ENCODE assay signal across 1 cellular context in the genomic region with DNA sequence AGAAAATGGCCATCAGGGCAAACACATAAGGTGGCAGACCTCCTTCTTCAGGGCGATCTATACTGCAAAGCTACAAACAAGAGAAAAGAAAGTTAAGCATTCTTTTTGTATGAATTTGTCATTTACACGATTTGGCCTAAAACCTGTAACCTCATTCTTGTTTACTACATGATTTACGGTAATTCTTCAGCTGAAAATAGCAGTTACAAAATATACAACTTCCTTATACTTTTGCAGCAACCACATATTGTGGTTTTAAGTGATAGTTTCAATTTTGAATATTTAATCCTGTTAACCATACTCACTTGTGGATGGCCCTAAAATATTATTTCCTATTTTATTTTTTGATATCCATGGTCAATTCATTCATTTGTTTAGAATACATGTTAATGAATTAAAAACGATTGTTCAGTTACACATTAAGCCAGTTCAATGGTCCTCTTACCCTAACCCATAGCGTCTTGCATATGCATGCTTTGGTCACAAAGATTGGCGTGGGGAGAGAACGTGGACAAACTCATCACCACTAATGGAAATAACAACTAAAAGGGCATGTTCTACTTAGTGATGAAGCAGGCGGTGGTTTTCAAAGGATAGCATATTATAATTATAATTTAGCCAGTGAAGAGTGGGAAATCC.
TF ChIP-seq lines count a peak whose summit lies in the region.

No MANE protein-coding gene starts in this region.

TF ChIP-seq in SK-N-SH, 30 proteins besides CTCF, POLR2A, EP300 and RAD21:
- TF ChIP-seq, protein P1, sequence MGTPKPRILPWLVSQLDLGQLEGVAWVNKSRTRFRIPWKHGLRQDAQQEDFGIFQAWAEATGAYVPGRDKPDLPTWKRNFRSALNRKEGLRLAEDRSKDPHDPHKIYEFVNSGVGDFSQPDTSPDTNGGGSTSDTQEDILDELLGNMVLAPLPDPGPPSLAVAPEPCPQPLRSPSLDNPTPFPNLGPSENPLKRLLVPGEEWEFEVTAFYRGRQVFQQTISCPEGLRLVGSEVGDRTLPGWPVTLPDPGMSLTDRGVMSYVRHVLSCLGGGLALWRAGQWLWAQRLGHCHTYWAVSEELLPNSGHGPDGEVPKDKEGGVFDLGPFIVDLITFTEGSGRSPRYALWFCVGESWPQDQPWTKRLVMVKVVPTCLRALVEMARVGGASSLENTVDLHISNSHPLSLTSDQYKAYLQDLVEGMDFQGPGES (IDR thresholded peaks at IDR 0.05; ENCODE audit: low read depth, low read length) = no peak
- TF ChIP-seq RCOR1 (IDR thresholded peaks at IDR 0.05; ENCODE audit: low read length) (no peak), TAF1 (IDR thresholded peaks at IDR 0.05; ENCODE audit: borderline replicate concordance, low read depth, low read length) (no peak), TCF12 (IDR thresholded peaks at IDR 0.05) (no peak), NRF1 (IDR thresholded peaks at IDR 0.05; ENCODE audit: low read depth, low read length) (no peak), FOSL2 (IDR thresholded peaks at IDR 0.05; ENCODE audit: borderline replicate concordance, low read depth) (no peak), GATA2 (CRISPR knock-in tag; IDR thresholded peaks at IDR 0.05) (no peak), JUND (IDR thresholded peaks at IDR 0.05) (no peak), NFIC (IDR thresholded peaks at IDR 0.05; ENCODE audit: borderline replicate concordance) (no peak), TEAD4 (IDR thresholded peaks at IDR 0.05; ENCODE audit: borderline replicate concordance, insufficient read depth) (no peak), CHD2 (IDR thresholded peaks at IDR 0.05; ENCODE audit: low read length, partially characterized antibody) (no peak)
